In the genomic region with DNA sequence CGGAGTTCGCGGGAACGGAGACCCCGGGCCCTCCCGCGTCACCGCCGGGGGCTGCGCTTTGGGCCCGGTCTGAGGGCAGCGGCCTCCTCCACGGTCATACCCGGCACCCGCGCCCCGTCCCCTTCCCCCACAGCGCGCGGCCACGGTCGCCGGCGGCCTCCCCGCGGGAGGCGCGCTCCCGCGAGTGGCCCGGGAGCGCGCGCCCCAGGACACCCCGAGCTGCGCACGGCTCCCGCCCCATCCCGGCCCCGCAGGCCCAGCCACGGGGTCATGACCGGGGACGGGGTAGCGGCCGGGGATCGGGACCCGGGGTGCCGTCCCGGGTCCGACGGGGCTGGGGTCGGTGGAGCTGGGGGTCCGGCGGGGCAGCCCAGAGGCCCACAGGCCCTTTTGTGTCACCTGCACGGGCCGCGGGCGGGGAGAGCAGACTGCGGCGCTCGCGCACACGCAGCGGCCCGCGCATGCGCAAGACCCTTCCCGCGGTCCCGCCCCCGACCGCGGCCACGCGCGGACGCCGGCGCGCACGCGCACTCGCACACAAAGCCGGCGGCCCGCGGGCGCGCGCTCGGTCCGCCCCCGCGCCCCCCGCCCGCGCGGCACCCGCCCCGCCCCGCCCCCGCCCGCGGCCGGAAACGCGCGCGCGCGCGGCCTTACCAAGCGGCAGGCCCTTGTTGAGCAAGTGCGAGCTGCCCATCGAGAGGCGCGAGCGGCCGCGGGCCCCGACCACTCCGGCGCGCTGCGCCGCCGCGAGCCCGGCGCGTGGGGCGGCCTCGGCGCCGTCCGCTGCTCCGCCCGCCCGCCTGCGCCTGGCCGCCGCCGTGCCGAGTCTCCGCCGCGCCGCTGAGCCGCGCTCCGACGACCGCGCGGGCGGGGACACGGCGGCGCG, we compare ENCODE assay signal across 1 cellular context.
TF ChIP-seq lines count a peak whose summit lies in the region.

Gene CTBP1, minus strand, starts transcription at position 869 of the 886 bp plus-strand sequence. CDS start 7,799 bp downstream, outside the sequence.

TF ChIP-seq in K562, 482 proteins besides CTCF, POLR2A, EP300 and RAD21 (continued from another document and continues in another):
- TF ChIP-seq, protein P1, sequence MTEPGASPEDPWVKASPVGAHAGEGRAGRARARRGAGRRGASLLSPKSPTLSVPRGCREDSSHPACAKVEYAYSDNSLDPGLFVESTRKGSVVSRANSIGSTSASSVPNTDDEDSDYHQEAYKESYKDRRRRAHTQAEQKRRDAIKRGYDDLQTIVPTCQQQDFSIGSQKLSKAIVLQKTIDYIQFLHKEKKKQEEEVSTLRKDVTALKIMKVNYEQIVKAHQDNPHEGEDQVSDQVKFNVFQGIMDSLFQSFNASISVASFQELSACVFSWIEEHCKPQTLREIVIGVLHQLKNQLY (CRISPR knock-in tag; conservative IDR thresholded peaks at IDR 0.05), result no peak
- no peak for TF ChIP-seq NR2F6 (CRISPR knock-in tag; IDR thresholded peaks at IDR 0.05)
- no peak for TF ChIP-seq PREB (CRISPR knock-in tag; IDR thresholded peaks at IDR 0.05)
- TF ChIP-seq CBX8 (IDR thresholded peaks at IDR 0.05; ENCODE audit: borderline replicate concordance, extremely low read depth, low read depth, low read length, poor library complexity, severe bottlenecking), result no peak
- TF ChIP-seq, protein P2, sequence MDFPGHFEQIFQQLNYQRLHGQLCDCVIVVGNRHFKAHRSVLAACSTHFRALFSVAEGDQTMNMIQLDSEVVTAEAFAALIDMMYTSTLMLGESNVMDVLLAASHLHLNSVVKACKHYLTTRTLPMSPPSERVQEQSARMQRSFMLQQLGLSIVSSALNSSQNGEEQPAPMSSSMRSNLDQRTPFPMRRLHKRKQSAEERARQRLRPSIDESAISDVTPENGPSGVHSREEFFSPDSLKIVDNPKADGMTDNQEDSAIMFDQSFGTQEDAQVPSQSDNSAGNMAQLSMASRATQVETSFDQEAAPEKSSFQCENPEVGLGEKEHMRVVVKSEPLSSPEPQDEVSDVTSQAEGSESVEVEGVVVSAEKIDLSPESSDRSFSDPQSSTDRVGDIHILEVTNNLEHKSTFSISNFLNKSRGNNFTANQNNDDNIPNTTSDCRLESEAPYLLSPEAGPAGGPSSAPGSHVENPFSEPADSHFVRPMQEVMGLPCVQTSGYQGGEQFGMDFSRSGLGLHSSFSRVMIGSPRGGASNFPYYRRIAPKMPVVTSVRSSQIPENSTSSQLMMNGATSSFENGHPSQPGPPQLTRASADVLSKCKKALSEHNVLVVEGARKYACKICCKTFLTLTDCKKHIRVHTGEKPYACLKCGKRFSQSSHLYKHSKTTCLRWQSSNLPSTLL (IDR thresholded peaks at IDR 0.05), result no peak
- TF ChIP-seq ZNF707 (CRISPR knock-in tag; conservative IDR thresholded peaks at IDR 0.05), result 0 out of 2 replicates have a peak, but pooled peaks have one; percentile 5
- TF ChIP-seq ATF1 (CRISPR knock-in tag; IDR thresholded peaks at IDR 0.05), result no peak
- TF ChIP-seq ATF1 (tag; IDR thresholded peaks at IDR 0.05), result no peak
- no peak for TF ChIP-seq ZNF785 (CRISPR knock-in tag; IDR thresholded peaks at IDR 0.05)
- TF ChIP-seq THAP12 (CRISPR knock-in tag; IDR thresholded peaks at IDR 0.05), result peak; percentile 55; the same call in 1 of the 2 replicates
- peak; percentile 85 for TF ChIP-seq ZBTB9 (CRISPR knock-in tag; IDR thresholded peaks at IDR 0.05)
- no peak for TF ChIP-seq MCM7 (IDR thresholded peaks at IDR 0.05)
- peak; percentile 52 for TF ChIP-seq CCNT2 (IDR thresholded peaks at IDR 0.05; ENCODE audit: borderline replicate concordance, extremely low read depth, insufficient read length, low read depth, low read length)
- TF ChIP-seq, protein P3, sequence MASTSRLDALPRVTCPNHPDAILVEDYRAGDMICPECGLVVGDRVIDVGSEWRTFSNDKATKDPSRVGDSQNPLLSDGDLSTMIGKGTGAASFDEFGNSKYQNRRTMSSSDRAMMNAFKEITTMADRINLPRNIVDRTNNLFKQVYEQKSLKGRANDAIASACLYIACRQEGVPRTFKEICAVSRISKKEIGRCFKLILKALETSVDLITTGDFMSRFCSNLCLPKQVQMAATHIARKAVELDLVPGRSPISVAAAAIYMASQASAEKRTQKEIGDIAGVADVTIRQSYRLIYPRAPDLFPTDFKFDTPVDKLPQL (IDR thresholded peaks at IDR 0.05; ENCODE audit: extremely low read depth, insufficient read length), result no peak
- TF ChIP-seq, protein P4, sequence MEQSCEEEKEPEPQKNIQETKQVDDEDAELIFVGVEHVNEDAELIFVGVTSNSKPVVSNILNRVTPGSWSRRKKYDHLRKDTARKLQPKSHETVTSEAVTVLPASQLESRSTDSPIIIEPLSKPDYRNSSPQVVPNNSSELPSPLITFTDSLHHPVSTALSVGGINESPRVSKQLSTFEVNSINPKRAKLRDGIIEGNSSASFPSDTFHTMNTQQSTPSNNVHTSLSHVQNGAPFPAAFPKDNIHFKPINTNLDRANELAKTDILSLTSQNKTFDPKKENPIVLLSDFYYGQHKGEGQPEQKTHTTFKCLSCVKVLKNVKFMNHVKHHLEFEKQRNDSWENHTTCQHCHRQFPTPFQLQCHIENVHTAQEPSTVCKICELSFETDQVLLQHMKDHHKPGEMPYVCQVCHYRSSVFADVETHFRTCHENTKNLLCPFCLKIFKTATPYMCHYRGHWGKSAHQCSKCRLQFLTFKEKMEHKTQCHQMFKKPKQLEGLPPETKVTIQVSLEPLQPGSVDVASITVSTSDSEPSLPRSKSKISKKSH (CRISPR knock-in tag; IDR thresholded peaks at IDR 0.05), result no peak
- TF ChIP-seq HDAC8 (tag; IDR thresholded peaks at IDR 0.05), result peak; percentile 85
- no peak for TF ChIP-seq ZNF282 (CRISPR knock-in tag; IDR thresholded peaks at IDR 0.05)
- TF ChIP-seq PATZ1 (CRISPR knock-in tag; IDR thresholded peaks at IDR 0.05; ENCODE audit: borderline replicate concordance), result no peak
- TF ChIP-seq XRCC5 (IDR thresholded peaks at IDR 0.05; ENCODE audit: low read depth, low read length), result no peak
- TF ChIP-seq, protein P5, sequence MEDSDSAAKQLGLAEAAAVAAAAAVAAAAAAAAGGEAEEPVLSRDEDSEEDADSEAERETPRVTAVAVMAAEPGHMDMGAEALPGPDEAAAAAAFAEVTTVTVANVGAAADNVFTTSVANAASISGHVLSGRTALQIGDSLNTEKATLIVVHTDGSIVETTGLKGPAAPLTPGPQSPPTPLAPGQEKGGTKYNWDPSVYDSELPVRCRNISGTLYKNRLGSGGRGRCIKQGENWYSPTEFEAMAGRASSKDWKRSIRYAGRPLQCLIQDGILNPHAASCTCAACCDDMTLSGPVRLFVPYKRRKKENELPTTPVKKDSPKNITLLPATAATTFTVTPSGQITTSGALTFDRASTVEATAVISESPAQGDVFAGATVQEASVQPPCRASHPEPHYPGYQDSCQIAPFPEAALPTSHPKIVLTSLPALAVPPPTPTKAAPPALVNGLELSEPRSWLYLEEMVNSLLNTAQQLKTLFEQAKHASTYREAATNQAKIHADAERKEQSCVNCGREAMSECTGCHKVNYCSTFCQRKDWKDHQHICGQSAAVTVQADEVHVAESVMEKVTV (CRISPR knock-in tag; IDR thresholded peaks at IDR 0.05), result no peak
- TF ChIP-seq TFAM (CRISPR knock-in tag; conservative IDR thresholded peaks at IDR 0.05), result no peak
- TF ChIP-seq ZNF134 (CRISPR knock-in tag; conservative IDR thresholded peaks at IDR 0.05), result no peak
- no peak for TF ChIP-seq HNRNPUL1 (IDR thresholded peaks at IDR 0.05; ENCODE audit: low read length)
- no peak for TF ChIP-seq SIX5 (IDR thresholded peaks at IDR 0.05; ENCODE audit: borderline replicate concordance in 1 of 2, insufficient read depth in 1 of 2, low read depth in 1 of 2, low read length in 2 of 2)
- TF ChIP-seq TAF9B (IDR thresholded peaks at IDR 0.05; ENCODE audit: partially characterized antibody), result no peak
- no peak for TF ChIP-seq PTTG1 (tag; IDR thresholded peaks at IDR 0.05; ENCODE audit: low read depth)
- TF ChIP-seq RBFOX2 (IDR thresholded peaks at IDR 0.05; ENCODE audit: low read depth, low read length), result peak; percentile 76
- TF ChIP-seq MXD1 (CRISPR knock-in tag; IDR thresholded peaks at IDR 0.05; ENCODE audit: borderline replicate concordance, poor library complexity, severe bottlenecking), result no peak
- TF ChIP-seq, protein P6, sequence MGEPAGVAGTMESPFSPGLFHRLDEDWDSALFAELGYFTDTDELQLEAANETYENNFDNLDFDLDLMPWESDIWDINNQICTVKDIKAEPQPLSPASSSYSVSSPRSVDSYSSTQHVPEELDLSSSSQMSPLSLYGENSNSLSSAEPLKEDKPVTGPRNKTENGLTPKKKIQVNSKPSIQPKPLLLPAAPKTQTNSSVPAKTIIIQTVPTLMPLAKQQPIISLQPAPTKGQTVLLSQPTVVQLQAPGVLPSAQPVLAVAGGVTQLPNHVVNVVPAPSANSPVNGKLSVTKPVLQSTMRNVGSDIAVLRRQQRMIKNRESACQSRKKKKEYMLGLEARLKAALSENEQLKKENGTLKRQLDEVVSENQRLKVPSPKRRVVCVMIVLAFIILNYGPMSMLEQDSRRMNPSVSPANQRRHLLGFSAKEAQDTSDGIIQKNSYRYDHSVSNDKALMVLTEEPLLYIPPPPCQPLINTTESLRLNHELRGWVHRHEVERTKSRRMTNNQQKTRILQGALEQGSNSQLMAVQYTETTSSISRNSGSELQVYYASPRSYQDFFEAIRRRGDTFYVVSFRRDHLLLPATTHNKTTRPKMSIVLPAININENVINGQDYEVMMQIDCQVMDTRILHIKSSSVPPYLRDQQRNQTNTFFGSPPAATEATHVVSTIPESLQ (CRISPR knock-in tag; IDR thresholded peaks at IDR 0.05), result no peak
- no peak for TF ChIP-seq HIVEP1 (CRISPR knock-in tag; IDR thresholded peaks at IDR 0.05)
- TF ChIP-seq, protein P7, sequence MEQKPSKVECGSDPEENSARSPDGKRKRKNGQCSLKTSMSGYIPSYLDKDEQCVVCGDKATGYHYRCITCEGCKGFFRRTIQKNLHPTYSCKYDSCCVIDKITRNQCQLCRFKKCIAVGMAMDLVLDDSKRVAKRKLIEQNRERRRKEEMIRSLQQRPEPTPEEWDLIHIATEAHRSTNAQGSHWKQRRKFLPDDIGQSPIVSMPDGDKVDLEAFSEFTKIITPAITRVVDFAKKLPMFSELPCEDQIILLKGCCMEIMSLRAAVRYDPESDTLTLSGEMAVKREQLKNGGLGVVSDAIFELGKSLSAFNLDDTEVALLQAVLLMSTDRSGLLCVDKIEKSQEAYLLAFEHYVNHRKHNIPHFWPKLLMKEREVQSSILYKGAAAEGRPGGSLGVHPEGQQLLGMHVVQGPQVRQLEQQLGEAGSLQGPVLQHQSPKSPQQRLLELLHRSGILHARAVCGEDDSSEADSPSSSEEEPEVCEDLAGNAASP (IDR thresholded peaks at IDR 0.05), result no peak
- no peak for TF ChIP-seq ZSCAN32 (CRISPR knock-in tag; IDR thresholded peaks at IDR 0.05)
- TF ChIP-seq CTBP1 (IDR thresholded peaks at IDR 0.05; ENCODE audit: borderline replicate concordance), result peak; percentile 87
